Comparison of ENCODE assay signal across 19 cellular contexts in the genomic region with DNA sequence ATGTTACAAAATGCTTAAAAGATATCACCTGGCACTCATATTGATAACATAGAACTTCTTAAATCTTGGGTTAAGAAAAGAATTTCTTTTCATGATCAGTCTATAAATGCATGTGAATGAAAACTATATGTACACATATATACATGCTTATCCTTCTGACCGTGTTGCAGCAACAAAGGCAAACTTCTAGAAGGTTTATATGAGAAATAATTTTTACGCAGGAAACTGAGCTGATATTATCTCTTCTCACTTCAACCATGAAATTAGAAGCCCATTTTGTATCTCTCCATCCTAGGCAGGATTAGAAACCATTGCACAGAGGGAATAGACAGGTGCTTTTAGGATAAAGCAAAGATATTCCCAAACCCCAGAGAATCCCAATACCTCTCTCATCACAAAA.
DNase-seq lines count a peak whose midpoint lies in the region; ATAC-seq, FAIRE-seq and TF ChIP-seq lines count a peak whose summit lies in the region.
"Had no signal": no experiment of that assay in that cellular context is flagged by ENCODE, and none has a peak within 500 bp of the region (broad histone marks: within the 10 kb centered on the region; RNA-seq: fewer than 3 reads in every experiment).

No MANE protein-coding gene starts in this region.

- no peaks in the 10 kb centered on the region for H3K79me2 ChIP-seq in SK-N-SH (ENCODE audit: insufficient read depth)
- no peaks in the 10 kb centered on the region for H3K79me2 ChIP-seq in osteoblast (ENCODE audit: insufficient read depth, low read length)

- H3K9me3 ChIP-seq in A549 (no peaks in the 10 kb centered on the region), SK-N-SH (no peaks in the 10 kb centered on the region), endocrine pancreas (ENCODE audit: control insufficient read depth, low read length) (no peaks in the 10 kb centered on the region), osteoblast (ENCODE audit: low read depth, low read length) (no peaks in the 10 kb centered on the region), WERI-Rb-1 (ENCODE audit: severe bottlenecking) (no peaks in the 10 kb centered on the region)
- H3K9me3 ChIP-seq: BLaER1, upper lobe of left lung had no signal

- no peak for TF ChIP-seq RAD21 in A549 (conservative IDR thresholded peaks at IDR 0.05 in 1 of 2, IDR thresholded peaks at IDR 0.05 in 1 of 2)
- no peak for TF ChIP-seq RAD21 in SK-N-SH (IDR thresholded peaks at IDR 0.05; ENCODE audit: low read length)

- no peak overlapping the region for H3K4me3 ChIP-seq in A549
- no peak overlapping the region for H3K4me3 ChIP-seq in SK-N-SH (ENCODE audit: low read depth in 2 of 2, low read length in 1 of 2)
- peak overlapping the region; percentile 38 for H3K4me3 ChIP-seq in endocrine pancreas (ENCODE audit: control insufficient read depth, insufficient read depth, low read length)
- H3K4me3 ChIP-seq in osteoblast (ENCODE audit: insufficient read depth, low read length): no peak overlapping the region
- no peak overlapping the region for H3K4me3 ChIP-seq in WERI-Rb-1 (ENCODE audit: low read depth, low read length)
- H3K4me3 ChIP-seq: BLaER1, cardiac muscle cell, upper lobe of left lung had no signal

- H3K4me1 ChIP-seq in A549 (peaks cover 12% of the 10 kb centered on the region), SK-N-SH (ENCODE audit: control insufficient read depth in 1 of 2, insufficient read depth in 2 of 2, low read depth in 1 of 2, low read length in 1 of 2) (peaks cover 15 to 18% of the 10 kb centered on the region in 2 experiments; a peak in 3 of 4 replicates), endocrine pancreas (ENCODE audit: control insufficient read depth, insufficient read depth, low read length) (no peaks in the 10 kb centered on the region), osteoblast (ENCODE audit: insufficient read depth, low read length) (peaks cover 10% of the 10 kb centered on the region)
- H3K4me1 ChIP-seq: BLaER1, upper lobe of left lung had no signal

- ATAC-seq in A549 (no peak), GM19452 (IDR thresholded peaks at IDR 0.05; ENCODE audit: unreplicated experiment) (no peak), GM18909 (IDR thresholded peaks at IDR 0.05; ENCODE audit: poor library complexity, unreplicated experiment) (no peak)
- ATAC-seq: activated T-cell treated with anti-CD3 and anti-CD28 coated beads, Interleukin-2, amount 50 U/mL, for 72 hours; naive thymus-derived CD4-positive, alpha-beta T cell had no signal

- 0 out of 2 replicates have a peak overlapping the region, but pooled peaks have one; percentile 3 for H2AFZ ChIP-seq in SK-N-SH (ENCODE audit: low read depth)
- H2AFZ ChIP-seq in osteoblast (ENCODE audit: low read length): peak overlapping the region; percentile 46

- H3K4me2 ChIP-seq in A549 (peak overlapping the region; percentile 50), SK-N-SH (peak overlapping the region; percentile 40; the same call in 1 of the 2 replicates), osteoblast (ENCODE audit: insufficient read depth, low read length) (no peak overlapping the region)
- H3K4me2 ChIP-seq: BLaER1 had no signal

- POLR2A ChIA-PET in A549 (lab: Yijun Ruan, JAX): no interaction called here
- POLR2A ChIA-PET in SK-N-SH (lab: Yijun Ruan, JAX): no interaction called here

- H4K20me1 ChIP-seq in SK-N-SH (ENCODE audit: insufficient read depth): no peaks in the 10 kb centered on the region
- no peaks in the 10 kb centered on the region for H4K20me1 ChIP-seq in osteoblast (ENCODE audit: insufficient read depth, low read length)
- H4K20me1 ChIP-seq: BLaER1 had no signal

- CTCF ChIA-PET in A549 (lab: Yijun Ruan, JAX): interaction anchor here (1.4 kb wide), 1 partner anchor 444 kb away, joined by 5 read pairs; no protein-coding TSS in a partner anchor
- CTCF ChIA-PET in SK-N-SH (lab: Yijun Ruan, JAX): interaction anchor here (0.9 kb wide), 1 partner anchor 83 kb away, joined by 3 read pairs; no protein-coding TSS in a partner anchor

- H3K9ac ChIP-seq in SK-N-SH: no peak overlapping the region
- H3K9ac ChIP-seq in endocrine pancreas (ENCODE audit: control insufficient read depth, insufficient read depth, low read length): no peak overlapping the region
- H3K9ac ChIP-seq: BLaER1 had no signal

- TF ChIP-seq POLR2A in A549 (IDR thresholded peaks at IDR 0.05; ENCODE audit: low read length): no peak

- no peak for DNase-seq in A549 (ENCODE audit: low read depth in 1 of 2, low spot score in 1 of 2)
- no peak for DNase-seq in SK-N-SH
- no peak for DNase-seq in osteoblast (ENCODE audit: insufficient read length, low spot score, missing footprints)
- DNase-seq in WERI-Rb-1: no peak
- no peak for DNase-seq in putamen (ENCODE audit: low spot score)
- DNase-seq: activated naive CD4-positive, alpha-beta T cell treated with anti-CD3 and anti-CD28 coated beads, Interleukin-2, amount 10 ng/mL, durations not matched to agents 7 days and 5 days; activated T-cell treated with anti-CD3 and anti-CD28 coated beads, Interleukin-2, amount 50 U/mL, for 72 hours; GDM1; KBM-7; naive thymus-derived CD4-positive, alpha-beta T cell; NCI-H524; SIG-M5; upper lobe of left lung had no signal

- H3K36me3 ChIP-seq in SK-N-SH (replicated peaks in 1 of 2; ENCODE audit: control insufficient read depth in 1 of 2, insufficient read depth in 2 of 2, low read length in 1 of 2) (no peaks in the 10 kb centered on the region), endocrine pancreas (ENCODE audit: control insufficient read depth, insufficient read depth, low read length) (no peaks in the 10 kb centered on the region), osteoblast (ENCODE audit: insufficient read depth, low read length) (no peaks in the 10 kb centered on the region), WERI-Rb-1 (no peaks in the 10 kb centered on the region)
- H3K36me3 ChIP-seq: BLaER1, cardiac muscle cell, upper lobe of left lung had no signal

- H3K27ac ChIP-seq in A549: no peak overlapping the region
- peak overlapping the region; percentile 50 to 86; a peak in 3 of 4 replicates for H3K27ac ChIP-seq in SK-N-SH (ENCODE audit: low read depth in 2 of 2, low read length in 1 of 2)
- no peak overlapping the region for H3K27ac ChIP-seq in osteoblast (ENCODE audit: low read depth, low read length)
- no peak overlapping the region for H3K27ac ChIP-seq in WERI-Rb-1
- H3K27ac ChIP-seq: BLaER1, cardiac muscle cell had no signal

- H3K27me3 ChIP-seq in SK-N-SH (ENCODE audit: insufficient read depth) (no peaks in the 10 kb centered on the region), endocrine pancreas (ENCODE audit: control insufficient read depth, insufficient read depth, low read length) (no peaks in the 10 kb centered on the region), osteoblast (ENCODE audit: insufficient read depth, low read length) (peaks cover 1% of the 10 kb centered on the region), WERI-Rb-1 (ENCODE audit: insufficient read depth, low read depth, severe bottlenecking) (no peaks in the 10 kb centered on the region)
- H3K27me3 ChIP-seq: BLaER1, cardiac muscle cell, upper lobe of left lung had no signal

- FAIRE-seq in A549 (lab: Jason Lieb, UNC): no peak
- FAIRE-seq: TTC549 had no signal

- TF ChIP-seq CTCF in A549 (IDR thresholded peaks at IDR 0.05): no peak
- TF ChIP-seq CTCF in SK-N-SH (IDR thresholded peaks at IDR 0.05): no peak
- TF ChIP-seq CTCF in osteoblast (IDR thresholded peaks at IDR 0.05; ENCODE audit: extremely low read depth, low read depth, low read length): no peak
- TF ChIP-seq CTCF in WERI-Rb-1 (IDR thresholded peaks at IDR 0.05; ENCODE audit: low read depth, low read length): no peak

- 84% methylated on average over 2 of the region's 2 CpGs for WGBS in A549 (ENCODE audit: missing lambda C conversion rate)
- WGBS in SK-N-SH (ENCODE audit: low lambda C conversion rate): 83% methylated on average over 2 of the region's 2 CpGs

- TF ChIP-seq EP300 in A549 (IDR thresholded peaks at IDR 0.05) (no peak), SK-N-SH (IDR thresholded peaks at IDR 0.05; ENCODE audit: borderline replicate concordance in 1 of 2, low read depth in 1 of 2, low read length in 1 of 2) (no peak)

- H3F3A ChIP-seq in SK-N-SH (replicated peaks; ENCODE audit: insufficient read depth): no peaks in the 10 kb centered on the region

- H3K9me2 ChIP-seq in SK-N-SH: no peaks in the 10 kb centered on the region

TF ChIP-seq in A549, 52 proteins besides CTCF, POLR2A, EP300 and RAD21 (continues in another document):
- no peak for TF ChIP-seq GATA3 (IDR thresholded peaks at IDR 0.05; ENCODE audit: borderline replicate concordance)
- TF ChIP-seq ZFP36 (IDR thresholded peaks at IDR 0.05; ENCODE audit: borderline replicate concordance, partially characterized antibody): no peak
- no peak for TF ChIP-seq NPAS2 (CRISPR knock-in tag; IDR thresholded peaks at IDR 0.05; ENCODE audit: borderline replicate concordance)
- TF ChIP-seq PHF8 (IDR thresholded peaks at IDR 0.05; ENCODE audit: borderline replicate concordance, low read depth): no peak
- TF ChIP-seq, protein P1, sequence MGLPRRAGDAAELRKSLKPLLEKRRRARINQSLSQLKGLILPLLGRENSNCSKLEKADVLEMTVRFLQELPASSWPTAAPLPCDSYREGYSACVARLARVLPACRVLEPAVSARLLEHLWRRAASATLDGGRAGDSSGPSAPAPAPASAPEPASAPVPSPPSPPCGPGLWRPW (IDR thresholded peaks at IDR 0.05): no peak

TF ChIP-seq in SK-N-SH, 30 proteins besides CTCF, POLR2A, EP300 and RAD21:
- TF ChIP-seq RCOR1 (IDR thresholded peaks at IDR 0.05; ENCODE audit: low read length): no peak

Comparison
In these comparisons a context has a peak if more than half of its experiments do, and no peak if none do; other contexts are left out.
1. H3K27ac ChIP-seq: peak in SK-N-SH (2 of 2); none in A549 (0 of 2), osteoblast (single experiment) and WERI-Rb-1 (single experiment).